1 cellular context compared by ENCODE assay signal in the genomic region with DNA sequence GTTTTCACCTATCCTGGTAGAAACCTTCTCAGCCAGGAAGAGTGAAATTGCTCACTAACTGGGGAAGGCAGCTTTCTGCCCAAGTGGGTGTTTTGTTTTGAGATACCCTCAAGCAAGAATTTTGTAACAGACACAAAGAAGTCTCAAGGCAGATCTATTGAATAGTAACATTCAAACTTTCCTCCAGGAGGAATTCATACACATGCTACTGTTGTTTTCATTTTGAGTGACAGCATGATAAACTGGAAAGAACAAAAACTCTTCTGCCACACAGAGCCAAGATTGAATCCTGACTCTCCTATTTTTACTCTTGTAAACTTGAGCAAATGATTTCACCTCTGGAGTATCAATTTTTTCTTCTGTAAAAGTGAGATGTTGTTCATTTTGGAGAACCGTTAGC.
TF ChIP-seq lines count a peak whose summit lies in the region.

No MANE protein-coding gene starts in this region.

TF ChIP-seq in HEK293T, 16 proteins besides CTCF, POLR2A, EP300 and RAD21:
- no peak for TF ChIP-seq ARNT (IDR thresholded peaks at IDR 0.05)
- TF ChIP-seq, protein P1, sequence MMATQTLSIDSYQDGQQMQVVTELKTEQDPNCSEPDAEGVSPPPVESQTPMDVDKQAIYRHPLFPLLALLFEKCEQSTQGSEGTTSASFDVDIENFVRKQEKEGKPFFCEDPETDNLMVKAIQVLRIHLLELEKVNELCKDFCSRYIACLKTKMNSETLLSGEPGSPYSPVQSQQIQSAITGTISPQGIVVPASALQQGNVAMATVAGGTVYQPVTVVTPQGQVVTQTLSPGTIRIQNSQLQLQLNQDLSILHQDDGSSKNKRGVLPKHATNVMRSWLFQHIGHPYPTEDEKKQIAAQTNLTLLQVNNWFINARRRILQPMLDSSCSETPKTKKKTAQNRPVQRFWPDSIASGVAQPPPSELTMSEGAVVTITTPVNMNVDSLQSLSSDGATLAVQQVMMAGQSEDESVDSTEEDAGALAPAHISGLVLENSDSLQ (IDR thresholded peaks at IDR 0.05) = peak; percentile 25; the same call in 1 of the 2 replicates
